Comparison of ENCODE assay signal across 1 cellular context in the genomic region with DNA sequence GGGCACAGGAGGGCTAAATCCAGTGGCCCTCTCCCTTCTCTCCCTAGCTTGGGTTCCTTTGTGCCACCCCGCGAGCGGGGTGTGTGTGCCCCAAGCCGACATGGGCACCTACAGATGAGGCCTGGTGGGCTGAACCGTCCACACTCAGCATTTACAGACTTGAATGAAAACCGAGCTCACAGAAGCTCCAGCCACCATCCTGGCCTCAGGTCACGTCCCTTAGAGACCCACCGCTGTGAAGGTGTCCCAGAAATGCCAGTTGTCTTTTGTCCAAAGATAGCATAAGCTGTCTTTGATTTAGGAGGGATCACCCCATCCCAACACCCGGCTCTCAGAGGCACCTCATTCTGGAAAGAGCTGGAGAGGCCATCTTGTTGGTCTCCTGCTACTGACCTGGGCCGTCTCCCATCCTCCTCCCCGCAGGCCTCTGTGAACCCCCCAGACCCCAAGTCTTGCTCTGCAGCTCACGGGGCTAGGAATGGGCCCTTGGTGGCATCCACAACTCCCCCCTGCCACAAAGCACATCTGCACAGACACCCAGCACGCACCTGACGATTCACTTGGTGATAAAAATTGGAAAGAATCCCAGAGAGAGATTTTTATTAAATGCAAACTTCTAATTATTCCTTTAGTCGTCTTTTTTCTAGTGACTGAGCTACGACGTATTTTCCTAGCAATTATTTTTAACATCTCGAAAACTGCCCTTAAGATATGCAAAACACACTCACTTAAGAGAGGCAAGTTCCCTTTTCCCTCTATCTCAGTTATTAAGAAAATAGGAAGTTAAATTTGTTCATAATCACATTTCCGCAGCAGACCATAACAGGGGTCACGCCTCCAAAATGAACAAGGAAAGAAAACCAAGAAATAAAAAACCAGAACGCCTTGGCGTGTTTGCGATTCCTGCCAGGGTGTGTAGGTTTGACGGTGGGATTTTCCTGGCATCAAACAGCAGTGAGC.
TF ChIP-seq lines count a peak whose summit lies in the region.

No MANE protein-coding gene starts in this region.

TF ChIP-seq in H1, 55 proteins besides CTCF, POLR2A, EP300 and RAD21:
- no peak for TF ChIP-seq RNF2 (IDR thresholded peaks at IDR 0.05; ENCODE audit: borderline replicate concordance, low read depth, low read length, missing control alignments, poor library complexity, severe bottlenecking)
- no peak for TF ChIP-seq TCF12 (IDR thresholded peaks at IDR 0.05; ENCODE audit: low read depth, low read length)
- no peak for TF ChIP-seq JUND (IDR thresholded peaks at IDR 0.05; ENCODE audit: low read length)
- TF ChIP-seq PHF8 (conservative IDR thresholded peaks at IDR 0.05; ENCODE audit: low read depth, low read length) = no peak
- no peak for TF ChIP-seq SIRT6 (IDR thresholded peaks at IDR 0.05; ENCODE audit: low read length)
- no peak for TF ChIP-seq CHD2 (IDR thresholded peaks at IDR 0.05; ENCODE audit: low read length)
- TF ChIP-seq, protein P1, sequence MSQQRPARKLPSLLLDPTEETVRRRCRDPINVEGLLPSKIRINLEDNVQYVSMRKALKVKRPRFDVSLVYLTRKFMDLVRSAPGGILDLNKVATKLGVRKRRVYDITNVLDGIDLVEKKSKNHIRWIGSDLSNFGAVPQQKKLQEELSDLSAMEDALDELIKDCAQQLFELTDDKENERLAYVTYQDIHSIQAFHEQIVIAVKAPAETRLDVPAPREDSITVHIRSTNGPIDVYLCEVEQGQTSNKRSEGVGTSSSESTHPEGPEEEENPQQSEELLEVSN (IDR thresholded peaks at IDR 0.05) = no peak
- TF ChIP-seq, protein P2, sequence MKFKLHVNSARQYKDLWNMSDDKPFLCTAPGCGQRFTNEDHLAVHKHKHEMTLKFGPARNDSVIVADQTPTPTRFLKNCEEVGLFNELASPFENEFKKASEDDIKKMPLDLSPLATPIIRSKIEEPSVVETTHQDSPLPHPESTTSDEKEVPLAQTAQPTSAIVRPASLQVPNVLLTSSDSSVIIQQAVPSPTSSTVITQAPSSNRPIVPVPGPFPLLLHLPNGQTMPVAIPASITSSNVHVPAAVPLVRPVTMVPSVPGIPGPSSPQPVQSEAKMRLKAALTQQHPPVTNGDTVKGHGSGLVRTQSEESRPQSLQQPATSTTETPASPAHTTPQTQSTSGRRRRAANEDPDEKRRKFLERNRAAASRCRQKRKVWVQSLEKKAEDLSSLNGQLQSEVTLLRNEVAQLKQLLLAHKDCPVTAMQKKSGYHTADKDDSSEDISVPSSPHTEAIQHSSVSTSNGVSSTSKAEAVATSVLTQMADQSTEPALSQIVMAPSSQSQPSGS (IDR thresholded peaks at IDR 0.05; ENCODE audit: low read length) = no peak
- no peak for TF ChIP-seq BACH1 (IDR thresholded peaks at IDR 0.05; ENCODE audit: low read length)
- no peak for TF ChIP-seq CBX8 (IDR thresholded peaks at IDR 0.05; ENCODE audit: borderline replicate concordance, low read depth, low read length)
- TF ChIP-seq POU5F1 (IDR thresholded peaks at IDR 0.05; ENCODE audit: low read depth, low read length) = no peak
- TF ChIP-seq, protein P3, sequence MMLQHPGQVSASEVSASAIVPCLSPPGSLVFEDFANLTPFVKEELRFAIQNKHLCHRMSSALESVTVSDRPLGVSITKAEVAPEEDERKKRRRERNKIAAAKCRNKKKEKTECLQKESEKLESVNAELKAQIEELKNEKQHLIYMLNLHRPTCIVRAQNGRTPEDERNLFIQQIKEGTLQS (IDR thresholded peaks at IDR 0.05; ENCODE audit: insufficient read depth, low read depth, low read length) = no peak
